In the genomic region with DNA sequence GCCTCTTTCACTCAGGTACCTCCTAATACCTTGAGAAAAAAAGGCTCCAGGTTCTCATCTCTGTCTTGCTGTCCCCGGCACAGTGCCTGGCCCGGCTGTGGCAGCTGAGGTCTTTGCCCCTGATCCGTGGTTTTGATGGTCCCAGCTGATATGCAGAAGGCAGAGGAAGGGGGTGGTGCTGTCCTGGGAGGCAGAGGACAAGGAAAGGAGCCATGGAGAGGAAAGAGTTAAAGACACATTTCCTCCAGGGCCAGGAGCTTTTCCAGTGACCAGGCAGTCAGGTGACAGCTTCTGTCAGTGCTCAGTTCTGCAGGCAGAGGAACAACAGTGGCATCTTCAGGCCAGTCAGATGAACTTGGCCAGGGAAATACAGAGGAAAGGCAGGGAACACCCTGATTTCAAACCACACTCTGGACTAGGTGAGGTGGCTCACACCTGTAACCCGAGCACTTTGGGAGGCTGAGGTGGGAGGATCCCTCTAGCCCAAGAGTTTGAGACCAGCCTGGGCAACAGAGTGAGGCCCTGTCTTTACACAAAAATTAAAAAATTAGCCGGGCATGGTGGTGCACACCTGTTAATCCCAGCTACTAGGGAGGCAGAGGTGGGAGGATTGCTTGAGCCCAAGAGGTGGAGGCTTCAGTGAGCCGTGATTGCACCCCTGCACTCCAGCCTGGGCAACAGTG, we compare ENCODE assay signal across 7 cellular contexts. TPM values are rescaled to one million over a fixed set of nuclear protein-coding genes. Genes with fewer than 3 reads are reported as not detected.
DNase-seq lines count a peak whose midpoint lies in the region; ATAC-seq, FAIRE-seq and TF ChIP-seq lines count a peak whose summit lies in the region.

No MANE protein-coding gene starts in this region.

- FAIRE-seq in keratinocyte (lab: Jason Lieb, UNC): no peak

- H3K4me1 ChIP-seq in keratinocyte (ENCODE audit: control insufficient read depth, extremely low read depth, insufficient read depth, low read length): peaks cover 8% of the 10 kb centered on the region

- H3K4me3 ChIP-seq in GM12864 (ENCODE audit: low read depth, low read length) (no peak overlapping the region), keratinocyte (ENCODE audit: control insufficient read depth in 2 of 3, extremely low read depth in 1 of 3, insufficient read depth in 2 of 3, low read depth in 1 of 3, low read length in 3 of 3) (no peak overlapping the region)

- H2AFZ ChIP-seq in keratinocyte (ENCODE audit: control insufficient read depth, low read length): no peak overlapping the region

- H4K20me1 ChIP-seq in keratinocyte (ENCODE audit: control insufficient read depth, extremely low read depth, insufficient read depth, low read length): no peaks in the 10 kb centered on the region

- no peaks in the 10 kb centered on the region for H3K9me3 ChIP-seq in keratinocyte (ENCODE audit: control insufficient read depth, low read depth, low read length)

- dilution Hi-C loops in keratinocyte (cut with MboI; ENCODE audit: extremely low pct_ligation_motif_present, low sequenced_read_pairs): no loop called here

- no peaks in the 10 kb centered on the region for H3K9me1 ChIP-seq in keratinocyte (ENCODE audit: control insufficient read depth, extremely low read depth, insufficient read depth, low read length)

- no peak for TF ChIP-seq POLR2A in GM18505 (IDR thresholded peaks at IDR 0.05; ENCODE audit: borderline replicate concordance, extremely low read depth, insufficient read depth, insufficient read length)

- TF ChIP-seq CTCF in GM12864 (IDR thresholded peaks at IDR 0.05; ENCODE audit: low read depth, low read length, missing control alignments) (peak; percentile 46), VCaP (conservative IDR thresholded peaks at IDR 0.05) (peak; percentile 96), keratinocyte (optimal IDR thresholded peaks at IDR 0.05 in 1 of 3, IDR thresholded peaks at IDR 0.05 in 1 of 3, conservative IDR thresholded peaks at IDR 0.05 in 1 of 3; ENCODE audit: extremely low read depth in 1 of 3, insufficient read depth in 2 of 3, low read length in 3 of 3) (peak; percentile 48 to 84 (median 70))

- DNase-seq in GM12864 (ENCODE audit: low read depth) (no peak), NCI-H1694 (lab: John Stamatoyannopoulos, UW) (peak; percentile 41), keratinocyte (ENCODE audit: low read depth, low spot score) (no peak)

- peaks cover 9% of the 10 kb centered on the region for H3K79me2 ChIP-seq in keratinocyte (ENCODE audit: control insufficient read depth, insufficient read depth, low read length)

- H3K27me3 ChIP-seq in keratinocyte (ENCODE audit: control insufficient read depth, extremely low read depth, insufficient read depth, low read length): no peaks in the 10 kb centered on the region

- H3K36me3 ChIP-seq in keratinocyte (ENCODE audit: control insufficient read depth in 2 of 2, extremely low read depth in 1 of 2, insufficient read depth in 2 of 2, low read length in 2 of 2): no peaks in the 10 kb centered on the region

- ATAC-seq in GM19351 (IDR thresholded peaks at IDR 0.05; ENCODE audit: unreplicated experiment): no peak
- ATAC-seq in GM18505 (IDR thresholded peaks at IDR 0.05; ENCODE audit: unreplicated experiment): no peak
- ATAC-seq in GM21723 (IDR thresholded peaks at IDR 0.05; ENCODE audit: unreplicated experiment): no peak

- no peak overlapping the region for H3K4me2 ChIP-seq in keratinocyte (ENCODE audit: control insufficient read depth, extremely low read depth, insufficient read depth, low read depth, low read length)

- no peak overlapping the region for H3K9ac ChIP-seq in keratinocyte (ENCODE audit: control insufficient read depth, extremely low read depth, insufficient read depth, low read length)

- H3K27ac ChIP-seq in VCaP (peak overlapping the region; percentile 14; the same call in 1 of the 2 replicates), keratinocyte (ENCODE audit: control insufficient read depth, insufficient read depth, low read length) (no peak overlapping the region)

RNA-seq across cellular contexts. Expression of gene COG1, which starts 3.3 kb away (rescaled TPM):
- polyA plus RNA-seq in keratinocyte: 16.4 to 18.4 TPM (median 16.7 TPM) in 3 replicates
- polyA plus RNA-seq in keratinocyte (2011; ENCODE audit: low read depth): 13.1 TPM
- 10.6 and 10.7 TPM in 2 replicates for polyA plus RNA-seq in keratinocyte (2011; cell fraction: cytosol; rRNA removed)
- polyA plus RNA-seq in keratinocyte (2011; cell fraction: nucleus; rRNA removed): 33.8 and 38.4 TPM in 2 replicates
- 18.5 and 26.9 TPM in 2 replicates for polyA plus RNA-seq in keratinocyte (2012; ENCODE audit: low replicate concordance)
- 22.2 to 30.7 TPM (median 30.0 TPM) in 3 replicates for polyA minus RNA-seq in keratinocyte
- 11.7 TPM for polyA minus RNA-seq in keratinocyte (2011; cell fraction: cytosol; rRNA and poly(A)+ RNA removed)
- 22.8 and 23.1 TPM in 2 replicates for polyA minus RNA-seq in keratinocyte (2011; cell fraction: nucleus; rRNA and poly(A)+ RNA removed)

RNA-seq across cellular contexts. Expression of gene SSTR2, which starts 24.7 kb away (rescaled TPM):
- polyA plus RNA-seq in keratinocyte: not detected in 3 replicates
- polyA plus RNA-seq in keratinocyte (2011; ENCODE audit: low read depth): not detected
- polyA plus RNA-seq in keratinocyte (2011; cell fraction: cytosol; rRNA removed): not detected in 2 replicates
- not detected in 2 replicates for polyA plus RNA-seq in keratinocyte (2011; cell fraction: nucleus; rRNA removed)
- polyA plus RNA-seq in keratinocyte (2012; ENCODE audit: low replicate concordance): 0.03 TPM in 1 of 2 replicates, not detected in the other
- polyA minus RNA-seq in keratinocyte: not detected in 3 replicates
- not detected for polyA minus RNA-seq in keratinocyte (2011; cell fraction: cytosol; rRNA and poly(A)+ RNA removed)
- polyA minus RNA-seq in keratinocyte (2011; cell fraction: nucleus; rRNA and poly(A)+ RNA removed): not detected in 2 replicates

Comparison
In these comparisons a context has a peak if more than half of its experiments do, and no peak if none do; other contexts are left out.
1. CTCF ChIP-seq: peak in every context shown above with its lines; median percentile 96 in VCaP; 70 in keratinocyte; 46 in GM12864.